Comparison of ENCODE assay signal across 24 cellular contexts in the genomic region with DNA sequence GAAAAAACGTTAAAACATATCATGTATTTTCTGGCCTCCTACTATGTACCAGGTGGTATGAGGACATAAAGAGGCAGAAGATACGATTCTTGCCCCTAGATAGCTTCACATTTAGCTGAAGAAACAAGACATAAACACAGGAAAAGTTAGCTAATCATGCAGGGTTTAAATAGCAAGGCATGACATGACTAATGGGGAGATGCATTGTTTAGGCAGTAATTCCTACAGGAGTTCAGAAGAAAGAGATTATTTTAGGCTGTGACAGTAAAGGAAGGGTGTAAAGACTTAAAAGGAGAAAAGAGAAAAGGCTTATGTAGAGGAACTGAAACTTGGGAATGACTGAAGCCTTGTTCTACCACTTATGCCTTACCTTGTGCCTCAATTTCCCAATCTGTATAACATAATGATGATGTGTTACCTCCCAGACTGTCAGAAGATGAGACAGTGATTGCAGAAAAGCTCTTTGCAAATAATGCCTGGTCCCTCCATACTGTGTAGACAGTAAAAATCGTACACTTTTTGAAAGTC. TPM values are rescaled to one million over a fixed set of nuclear protein-coding genes. Genes with fewer than 3 reads are reported as not detected.
DNase-seq lines count a peak whose midpoint lies in the region; ATAC-seq, FAIRE-seq and TF ChIP-seq lines count a peak whose summit lies in the region.
"Had no signal": no experiment of that assay in that cellular context is flagged by ENCODE, and none has a peak within 500 bp of the region (broad histone marks: within the 10 kb centered on the region; RNA-seq: fewer than 3 reads in every experiment).

No MANE protein-coding gene starts in this region.

- in situ Hi-C loops in HAP-1 (cut with MboI; ENCODE audit: low sequenced_read_pairs): no loop called here

- TF ChIP-seq CTCF in keratinocyte (optimal IDR thresholded peaks at IDR 0.05 in 1 of 3, IDR thresholded peaks at IDR 0.05 in 1 of 3, conservative IDR thresholded peaks at IDR 0.05 in 1 of 3; ENCODE audit: extremely low read depth in 1 of 3, insufficient read depth in 2 of 3, low read length in 3 of 3) (no peak), lower lobe of right lung (IDR thresholded peaks at IDR 0.05) (no peak)

- ATAC-seq in GM21526 (IDR thresholded peaks at IDR 0.05; ENCODE audit: low FRiP score, unreplicated experiment) (no peak), SK-N-SH treated with all-trans-retinoic acid at 6 μM for 48 hours (no peak), lower lobe of right lung (no peak)
- ATAC-seq: PC-3 had no signal

- peak overlapping the region; percentile 3 for H3K27ac ChIP-seq in CD4-positive, alpha-beta memory T cell (ENCODE audit: low read depth, low read length)
- H3K27ac ChIP-seq in keratinocyte (ENCODE audit: control insufficient read depth, insufficient read depth, low read length) (no peak overlapping the region), lower lobe of right lung (no peak overlapping the region)
- H3K27ac ChIP-seq: HL-60, RWPE1, SJCRH30 had no signal

- no peaks in the 10 kb centered on the region for H3K27me3 Mint-ChIP-seq in CD4-positive, alpha-beta memory T cell
- H3K27me3 Mint-ChIP-seq: CD4-positive, alpha-beta T cell; IgD-negative memory B cell had no signal

- CTCF ChIA-PET in CD4-positive, alpha-beta memory T cell (lab: Charles Lee; ENCODE audit: partially characterized antibody): interaction anchor here (0.9 kb wide), 1 partner anchor 23 kb away, joined by 3 read pairs; no protein-coding TSS in a partner anchor

- H3K4me1 Mint-ChIP-seq in CD4-positive, alpha-beta memory T cell: peaks cover 17 to 41% (median 26%) of the 10 kb centered on the region in 4 donors
- H3K4me1 Mint-ChIP-seq: IgD-negative memory B cell had no signal

- no peaks in the 10 kb centered on the region for H3K9me1 ChIP-seq in keratinocyte (ENCODE audit: control insufficient read depth, extremely low read depth, insufficient read depth, low read length)

- H3K9me3 ChIP-seq in CD4-positive, alpha-beta memory T cell (ENCODE audit: control insufficient read depth in 1 of 2, low read length in 2 of 2): no peaks in the 10 kb centered on the region
- no peaks in the 10 kb centered on the region for H3K9me3 ChIP-seq in keratinocyte (ENCODE audit: control insufficient read depth, low read depth, low read length)
- no peaks in the 10 kb centered on the region for H3K9me3 ChIP-seq in HAP-1
- no peaks in the 10 kb centered on the region for H3K9me3 ChIP-seq in lower lobe of right lung
- H3K9me3 ChIP-seq: BE2C, MG63, SJCRH30 had no signal

- H3K36me3 ChIP-seq in CD4-positive, alpha-beta memory T cell (ENCODE audit: insufficient read depth, low read length): no peaks in the 10 kb centered on the region
- no peaks in the 10 kb centered on the region for H3K36me3 ChIP-seq in keratinocyte (ENCODE audit: control insufficient read depth in 2 of 2, extremely low read depth in 1 of 2, insufficient read depth in 2 of 2, low read length in 2 of 2)
- no peaks in the 10 kb centered on the region for H3K36me3 ChIP-seq in HAP-1 (replicated peaks)
- H3K36me3 ChIP-seq in lower lobe of right lung: no peaks in the 10 kb centered on the region
- H3K36me3 ChIP-seq: BE2C, MG63, SJCRH30 had no signal

- no peak for DNase-seq in CD4-positive, alpha-beta memory T cell
- DNase-seq in M059J (ENCODE audit: low read depth): peak; percentile 15
- DNase-seq in dermis blood vessel endothelial cell: peak; percentile 80
- no peak for DNase-seq in keratinocyte (ENCODE audit: low read depth, low spot score)
- no peak for DNase-seq in HAP-1 (ENCODE audit: low spot score in 2 of 2)
- no peak for DNase-seq in lower lobe of right lung
- DNase-seq: BE2C; CD4-positive, alpha-beta T cell; EL; Karpas-422; MG63; NCI-H1048; NCI-H1436; NCI-H1930; NCI-H2171; NCI-H526; PC-3; SJCRH30 had no signal

- dilution Hi-C loops in keratinocyte (cut with MboI; ENCODE audit: extremely low pct_ligation_motif_present, low sequenced_read_pairs): no loop called here

- H3K4me3 ChIP-seq in CD4-positive, alpha-beta memory T cell (ENCODE audit: low read length in 2 of 2): no peak overlapping the region
- H3K4me3 ChIP-seq in keratinocyte (ENCODE audit: control insufficient read depth in 2 of 3, extremely low read depth in 1 of 3, insufficient read depth in 2 of 3, low read depth in 1 of 3, low read length in 3 of 3): no peak overlapping the region
- H3K4me3 ChIP-seq in HAP-1: no peak overlapping the region
- H3K4me3 ChIP-seq in lower lobe of right lung: no peak overlapping the region
- H3K4me3 ChIP-seq: MG63, SJCRH30 had no signal

- H3K9ac ChIP-seq in keratinocyte (ENCODE audit: control insufficient read depth, extremely low read depth, insufficient read depth, low read length): no peak overlapping the region

- intact Hi-C loops in CD4-positive, alpha-beta memory T cell (cut with micrococcal nuclease): loop anchor here (2.0 kb wide), 1 partner anchor 19 kb away; no protein-coding TSS in a partner anchor
- intact Hi-C loops in lower lobe of right lung (cut with DNase I): no loop called here

- H2AFZ ChIP-seq in keratinocyte (ENCODE audit: control insufficient read depth, low read length): no peak overlapping the region

- peaks cover 0 to 2% (median 0%) of the 10 kb centered on the region in 8 donors for H3K9me3 Mint-ChIP-seq in CD4-positive, alpha-beta memory T cell
- H3K9me3 Mint-ChIP-seq: CD4-positive, alpha-beta T cell; IgD-negative memory B cell had no signal

- H3K4me3 Mint-ChIP-seq in CD4-positive, alpha-beta memory T cell: no peak overlapping the region
- H3K4me3 Mint-ChIP-seq: IgD-negative memory B cell had no signal

- peaks cover 97% of the 10 kb centered on the region for H3K4me1 ChIP-seq in CD4-positive, alpha-beta memory T cell (ENCODE audit: insufficient read depth, low read length)
- peaks cover 3% of the 10 kb centered on the region for H3K4me1 ChIP-seq in keratinocyte (ENCODE audit: control insufficient read depth, extremely low read depth, insufficient read depth, low read length)
- H3K4me1 ChIP-seq in HAP-1: no peaks in the 10 kb centered on the region
- H3K4me1 ChIP-seq in lower lobe of right lung: peaks cover 61% of the 10 kb centered on the region
- H3K4me1 ChIP-seq: BE2C, SJCRH30 had no signal

- H4K20me1 ChIP-seq in keratinocyte (ENCODE audit: control insufficient read depth, extremely low read depth, insufficient read depth, low read length): no peaks in the 10 kb centered on the region

- peak; percentile 58 for FAIRE-seq in keratinocyte (lab: Jason Lieb, UNC)
- FAIRE-seq: H54 had no signal

- H3K79me2 ChIP-seq in keratinocyte (ENCODE audit: control insufficient read depth, insufficient read depth, low read length): peaks cover 2% of the 10 kb centered on the region

- H3K27ac Mint-ChIP-seq in CD4-positive, alpha-beta memory T cell: peak overlapping the region in 1 of 7 donors; percentile 65
- H3K27ac Mint-ChIP-seq: CD4-positive, alpha-beta T cell; IgD-negative memory B cell had no signal

- H3K27me3 ChIP-seq in CD4-positive, alpha-beta memory T cell (ENCODE audit: insufficient read depth, low read length): no peaks in the 10 kb centered on the region
- H3K27me3 ChIP-seq in keratinocyte (ENCODE audit: control insufficient read depth, extremely low read depth, insufficient read depth, low read length) (no peaks in the 10 kb centered on the region), HAP-1 (ENCODE audit: low read depth) (no peaks in the 10 kb centered on the region), lower lobe of right lung (ENCODE audit: low read depth) (no peaks in the 10 kb centered on the region)
- H3K27me3 ChIP-seq: MG63, SJCRH30 had no signal

- H3K4me2 ChIP-seq in keratinocyte (ENCODE audit: control insufficient read depth, extremely low read depth, insufficient read depth, low read depth, low read length): no peak overlapping the region

- POLR2A ChIA-PET in CD4-positive, alpha-beta memory T cell (lab: Charles Lee; ENCODE audit: partially characterized antibody): interaction anchor here (0.8 to 2.7 kb wide), 5 partner anchors 8 to 44 kb away, joined by 3 to 8 read pairs (median 4); a partner anchor contains a TSS

- peaks cover 3 to 19% of the 10 kb centered on the region in 2 donors for H3K36me3 Mint-ChIP-seq in CD4-positive, alpha-beta memory T cell

TF ChIP-seq in SK-N-SH treated with all-trans-retinoic acid at 6 μM for 48 hours, 23 proteins besides CTCF, POLR2A, EP300 and RAD21 (continues in another document):
- no peak for TF ChIP-seq ZNF70 (CRISPR knock-in tag; IDR thresholded peaks at IDR 0.05)
- no peak for TF ChIP-seq ISL1 (CRISPR knock-in tag; IDR thresholded peaks at IDR 0.05)
- TF ChIP-seq ZC3H10 (CRISPR knock-in tag; IDR thresholded peaks at IDR 0.05): no peak
- TF ChIP-seq, protein P1, sequence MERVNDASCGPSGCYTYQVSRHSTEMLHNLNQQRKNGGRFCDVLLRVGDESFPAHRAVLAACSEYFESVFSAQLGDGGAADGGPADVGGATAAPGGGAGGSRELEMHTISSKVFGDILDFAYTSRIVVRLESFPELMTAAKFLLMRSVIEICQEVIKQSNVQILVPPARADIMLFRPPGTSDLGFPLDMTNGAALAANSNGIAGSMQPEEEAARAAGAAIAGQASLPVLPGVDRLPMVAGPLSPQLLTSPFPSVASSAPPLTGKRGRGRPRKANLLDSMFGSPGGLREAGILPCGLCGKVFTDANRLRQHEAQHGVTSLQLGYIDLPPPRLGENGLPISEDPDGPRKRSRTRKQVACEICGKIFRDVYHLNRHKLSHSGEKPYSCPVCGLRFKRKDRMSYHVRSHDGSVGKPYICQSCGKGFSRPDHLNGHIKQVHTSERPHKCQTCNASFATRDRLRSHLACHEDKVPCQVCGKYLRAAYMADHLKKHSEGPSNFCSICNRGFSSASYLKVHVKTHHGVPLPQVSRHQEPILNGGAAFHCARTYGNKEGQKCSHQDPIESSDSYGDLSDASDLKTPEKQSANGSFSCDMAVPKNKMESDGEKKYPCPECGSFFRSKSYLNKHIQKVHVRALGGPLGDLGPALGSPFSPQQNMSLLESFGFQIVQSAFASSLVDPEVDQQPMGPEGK (CRISPR knock-in tag; IDR thresholded peaks at IDR 0.05; ENCODE audit: borderline replicate concordance): no peak
- no peak for TF ChIP-seq ZNF8 (CRISPR knock-in tag; IDR thresholded peaks at IDR 0.05)
- TF ChIP-seq ARNTL (CRISPR knock-in tag; IDR thresholded peaks at IDR 0.05; ENCODE audit: borderline replicate concordance, low read depth): no peak
- TF ChIP-seq TOX (CRISPR knock-in tag; IDR thresholded peaks at IDR 0.05; ENCODE audit: borderline replicate concordance): no peak

RNA-seq across cellular contexts. Expression of a gene that starts 44.4 kb away (rescaled TPM):
- 100 to 1,000 TPM; 247 to 284 TPM for total RNA-seq in CD4-positive, alpha-beta memory T cell
- 100 to 1,000 TPM; 246 to 251 TPM for polyA plus RNA-seq in CD4-positive, alpha-beta memory T cell
- 3.6 and 3.8 TPM in 2 replicates for total RNA-seq in M059J (2014; rRNA removed; shearing (Covaris generic))
- total RNA-seq in dermis blood vessel endothelial cell: 312 and 327 TPM in 2 replicates
- polyA plus RNA-seq in keratinocyte: 12.0 to 13.7 TPM (median 12.0 TPM) in 3 replicates
- 25.3 TPM for polyA plus RNA-seq in keratinocyte (2011; ENCODE audit: low read depth)
- 11.7 and 12.1 TPM in 2 replicates for polyA plus RNA-seq in keratinocyte (2011; cell fraction: cytosol; rRNA removed)
- 14.1 and 17.1 TPM in 2 replicates for polyA plus RNA-seq in keratinocyte (2011; cell fraction: nucleus; rRNA removed)
- polyA plus RNA-seq in keratinocyte (2012; ENCODE audit: low replicate concordance): 6.9 and 21.5 TPM in 2 replicates
- polyA minus RNA-seq in keratinocyte: 20.1 to 34.5 TPM (median 31.4 TPM) in 3 replicates
- 24.6 TPM for polyA minus RNA-seq in keratinocyte (2011; cell fraction: cytosol; rRNA and poly(A)+ RNA removed)
- 18.3 and 32.3 TPM in 2 replicates for polyA minus RNA-seq in keratinocyte (2011; cell fraction: nucleus; rRNA and poly(A)+ RNA removed)
- 60.9 TPM for total RNA-seq in lower lobe of right lung

Comparison
In these comparisons a context has a peak if more than half of its experiments do, and no peak if none do; other contexts are left out.
1. DNase-seq: peak in M059J (single experiment) and dermis blood vessel endothelial cell (single experiment); none in CD4-positive, alpha-beta memory T cell (0 of 5), keratinocyte (single experiment), HAP-1 (0 of 2) and lower lobe of right lung (single experiment).
2. RNA of a gene that starts 44.4 kb away (total RNA-seq): 312 to 327 TPM in dermis blood vessel endothelial cell, 247 to 284 TPM in CD4-positive, alpha-beta memory T cell and 60.9 TPM in lower lobe of right lung (single experiment); 3.6 to 3.8 TPM in M059J; every median in the first group is over 10 times any median in the second.